37 cellular contexts compared by ENCODE assay signal in genomic region chr14:90880282-90880681, GRCh38.
DNase-seq lines count a peak whose midpoint lies in the region; ATAC-seq, FAIRE-seq and TF ChIP-seq lines count a peak whose summit lies in the region.
"Had no signal": no experiment of that assay in that cellular context is flagged by ENCODE, and none has a peak within 500 bp of the region (broad histone marks: within the 10 kb centered on the region; RNA-seq: fewer than 3 reads in every experiment).

No MANE protein-coding gene starts in this region.

- H3K9me3 ChIP-seq in HEK293 (ENCODE audit: control insufficient read depth, insufficient read depth, low read depth, low read length) (no peaks in the 10 kb centered on the region), K562 (replicated peaks; ENCODE audit: control insufficient read depth, insufficient read depth, low read depth, low read length) (0 out of 2 replicates have a peak, but pooled peaks cover 2% of the 10 kb centered on the region)
- H3K9me3 ChIP-seq: BE2C, Caco-2 had no signal

- H3K4me3 ChIP-seq in HEK293 (ENCODE audit: low read depth, low read length) (no peak overlapping the region), K562 (no peak overlapping the region)
- H3K4me3 ChIP-seq: A549; BLaER1; BLaER1 treated with 17β-estradiol and CSF1 and Interleukin-3, amounts not matched to agents 10 nM and 100 nM had no signal

- no peaks in the 10 kb centered on the region for H3K27me3 ChIP-seq in K562 (ENCODE audit: control insufficient read depth in 2 of 2, insufficient read depth in 2 of 2, low read length in 2 of 2)
- H3K27me3 ChIP-seq: BE2C; BLaER1; BLaER1 treated with 17β-estradiol and CSF1 and Interleukin-3, amounts not matched to agents 10 nM and 100 nM had no signal

- H3K4me1 ChIP-seq in HEK293 (ENCODE audit: control insufficient read depth, insufficient read depth, low read length) (no peaks in the 10 kb centered on the region), K562 (replicated peaks in 1 of 2; ENCODE audit: control insufficient read depth in 2 of 2, insufficient read depth in 2 of 2, low read length in 2 of 2) (no peaks in the 10 kb centered on the region)
- H3K4me1 ChIP-seq: A549; BE2C; BLaER1; BLaER1 treated with 17β-estradiol and CSF1 and Interleukin-3, amounts not matched to agents 10 nM and 100 nM; Caco-2 had no signal

- CTCF ChIA-PET in HEK293 (lab: Yijun Ruan, JAX): no interaction called here
- CTCF ChIA-PET in K562 (lab: Yijun Ruan, JAX; ENCODE audit: low intra/inter-chr PET ratio): no interaction called here

- no peak overlapping the region for H2AFZ ChIP-seq in K562 (ENCODE audit: low read depth, low read length)

- BruUV-seq in K562 (replicated peaks; lab: Mats Ljungman, UMichigan): no TSS peak

- H3K4me1 Mint-ChIP-seq in endothelial cell (ENCODE audit: unreplicated experiment): peaks cover 16% of the 10 kb centered on the region
- H3K4me1 Mint-ChIP-seq: B cell; CD14-positive monocyte; CD8-positive, alpha-beta memory T cell had no signal

- in situ Hi-C loops in K562 (cut with MboI): no loop called here

- H3K9ac ChIP-seq in K562 (ENCODE audit: insufficient read depth in 1 of 2, low read depth in 2 of 2, low read length in 2 of 2): no peak overlapping the region
- H3K9ac ChIP-seq: BLaER1; BLaER1 treated with 17β-estradiol and CSF1 and Interleukin-3, amounts not matched to agents 10 nM and 100 nM had no signal

- no peak for TF ChIP-seq EP300 in K562 (IDR thresholded peaks at IDR 0.05; ENCODE audit: low read length)

- H3K4me3 Mint-ChIP-seq in endothelial cell (ENCODE audit: unreplicated experiment): no peak overlapping the region
- H3K4me3 Mint-ChIP-seq: B cell; CD14-positive monocyte; CD4-positive, alpha-beta memory T cell; CD4-positive, alpha-beta T cell; CD8-positive, alpha-beta memory T cell; CD8-positive, alpha-beta T cell had no signal

- peaks cover 3% of the 10 kb centered on the region for H3K27me3 Mint-ChIP-seq in endothelial cell (ENCODE audit: unreplicated experiment)
- H3K27me3 Mint-ChIP-seq: B cell; CD4-positive, alpha-beta memory T cell; CD4-positive, alpha-beta T cell; CD4-positive, CD25-positive, alpha-beta regulatory T cell; CD8-positive, alpha-beta memory T cell had no signal

- intact Hi-C loops in K562 (cut with micrococcal nuclease): no loop called here

- no peaks in the 10 kb centered on the region for H3K9me1 ChIP-seq in K562 (ENCODE audit: control insufficient read depth, insufficient read depth, low read length)

- H4K20me1 ChIP-seq in K562 (replicated peaks; ENCODE audit: control insufficient read depth, insufficient read depth, low read length): no peaks in the 10 kb centered on the region
- H4K20me1 ChIP-seq: BLaER1; BLaER1 treated with 17β-estradiol and CSF1 and Interleukin-3, amounts not matched to agents 10 nM and 100 nM had no signal

- no peak for TF ChIP-seq RAD21 in K562 (CRISPR knock-in tag; conservative IDR thresholded peaks at IDR 0.05 in 1 of 2, IDR thresholded peaks at IDR 0.05 in 1 of 2)

- H3K36me3 ChIP-seq in HEK293 (ENCODE audit: control insufficient read depth in 2 of 2, insufficient read depth in 1 of 2, low read length in 2 of 2): no peaks in the 10 kb centered on the region; a peak in 1 of 3 replicates
- no peaks in the 10 kb centered on the region for H3K36me3 ChIP-seq in K562 (ENCODE audit: control insufficient read depth, insufficient read depth, low read length)
- H3K36me3 ChIP-seq: BE2C had no signal

- H3K36me3 Mint-ChIP-seq in endothelial cell (ENCODE audit: low read depth, unreplicated experiment): peaks cover 23% of the 10 kb centered on the region

- no peak overlapping the region for H3K4me2 ChIP-seq in K562 (ENCODE audit: insufficient read depth, low read length)
- H3K4me2 ChIP-seq: A549; BLaER1; BLaER1 treated with 17β-estradiol and CSF1 and Interleukin-3, amounts not matched to agents 10 nM and 100 nM had no signal

- WGBS in K562 (ENCODE audit: insufficient coverage, low coverage, missing lambda C conversion rate): 70% methylated on average over 2 of the region's 2 CpGs

- no peaks in the 10 kb centered on the region for H3K9me3 Mint-ChIP-seq in endothelial cell (ENCODE audit: unreplicated experiment)

- H3K79me2 ChIP-seq in K562 (ENCODE audit: control insufficient read depth, insufficient read depth, low read length): no peaks in the 10 kb centered on the region

- no peak overlapping the region for H3K27ac ChIP-seq in HEK293 (ENCODE audit: extremely low read depth, low read depth, low read length)
- no peak overlapping the region for H3K27ac ChIP-seq in K562 (ENCODE audit: extremely low read depth, low read depth, low read length)
- H3K27ac ChIP-seq: 22Rv1; A549; BLaER1; BLaER1 treated with 17β-estradiol and CSF1 and Interleukin-3, amounts not matched to agents 10 nM and 100 nM; C4-2B had no signal

- DNase-seq in GM19239 (ENCODE audit: insufficient read length, low spot score) (no peak), K562 (ENCODE audit: extremely low read depth in 1 of 4, low spot score in 3 of 4) (no peak), endothelial cell (ENCODE audit: low spot score) (no peak), SKM-1 (lab: John Stamatoyannopoulos, UW; ENCODE audit: unreplicated experiment) (no peak), NCI-H526 treated with DMSO at 0.1 percent for 48 hours (lab: John Stamatoyannopoulos, UW) (no peak)
- no peak for DNase-seq in activated CD4-positive, alpha-beta T cell treated with anti-CD3 and anti-CD28 coated beads, Interleukin-2, amount 50 U/mL, for 48 hours
- DNase-seq: 8988T; ACHN; AML-193; BE2C; C1 segment of cervical spinal cord; Caco-2; Calu3; CD4-positive, alpha-beta memory T cell; CD4-positive, alpha-beta T cell; CD4-positive, CD25-positive, alpha-beta regulatory T cell; CD8-positive, alpha-beta memory T cell; CD8-positive, alpha-beta T cell; COR-L47; DMS 273 treated with DMSO at 0.1 percent for 48 hours; DMS153; DMS53; DMS79; DMS79 treated with DMSO at 0.1 percent for 48 hours; DND-41; EL had no signal

- TF ChIP-seq CTCF in HEK293 (tag by site-specific recombination; IDR thresholded peaks at IDR 0.05) (no peak), K562 (IDR thresholded peaks at IDR 0.05 in 2 of 3, conservative IDR thresholded peaks at IDR 0.05 in 1 of 3; ENCODE audit: insufficient read depth in 2 of 3, low read depth in 1 of 3, low read length in 3 of 3) (no peak), endothelial cell (IDR thresholded peaks at IDR 0.05; ENCODE audit: unreplicated experiment) (no peak)

- POLR2A ChIA-PET in HEK293 (lab: Yijun Ruan, JAX): no interaction called here
- POLR2A ChIA-PET in K562 (lab: Yijun Ruan, JAX): no interaction called here

- FAIRE-seq in GM19239 (lab: Jason Lieb, UNC) (peak; percentile 28), K562 (lab: Jason Lieb, UNC) (no peak)
- FAIRE-seq: A204.1, A549, D721Med had no signal

- H3K27ac Mint-ChIP-seq in endothelial cell (ENCODE audit: unreplicated experiment): peak overlapping the region; percentile 1
- H3K27ac Mint-ChIP-seq: B cell; CD4-positive, alpha-beta T cell; CD4-positive, CD25-positive, alpha-beta regulatory T cell; CD8-positive, alpha-beta memory T cell; CD8-positive, alpha-beta T cell had no signal

- ATAC-seq in K562 (no peak), GM18858 (IDR thresholded peaks at IDR 0.05; ENCODE audit: unreplicated experiment) (no peak)
- ATAC-seq: A549; CD8-positive, alpha-beta T cell had no signal

- no peak for TF ChIP-seq POLR2A in K562 (conservative IDR thresholded peaks at IDR 0.05)

TF ChIP-seq in HEK293, 187 proteins besides CTCF, POLR2A, EP300 and RAD21:
- TF ChIP-seq, protein P1, sequence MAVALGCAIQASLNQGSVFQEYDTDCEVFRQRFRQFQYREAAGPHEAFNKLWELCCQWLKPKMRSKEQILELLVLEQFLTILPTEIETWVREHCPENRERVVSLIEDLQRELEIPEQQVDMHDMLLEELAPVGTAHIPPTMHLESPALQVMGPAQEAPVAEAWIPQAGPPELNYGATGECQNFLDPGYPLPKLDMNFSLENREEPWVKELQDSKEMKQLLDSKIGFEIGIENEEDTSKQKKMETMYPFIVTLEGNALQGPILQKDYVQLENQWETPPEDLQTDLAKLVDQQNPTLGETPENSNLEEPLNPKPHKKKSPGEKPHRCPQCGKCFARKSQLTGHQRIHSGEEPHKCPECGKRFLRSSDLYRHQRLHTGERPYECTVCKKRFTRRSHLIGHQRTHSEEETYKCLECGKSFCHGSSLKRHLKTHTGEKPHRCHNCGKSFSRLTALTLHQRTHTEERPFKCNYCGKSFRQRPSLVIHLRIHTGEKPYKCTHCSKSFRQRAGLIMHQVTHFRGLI (tag by site-specific recombination; IDR thresholded peaks at IDR 0.05): no peak
- TF ChIP-seq HOXC10 (CRISPR knock-in tag; IDR thresholded peaks at IDR 0.05) (no peak), OVOL3 (tag by site-specific recombination; IDR thresholded peaks at IDR 0.05) (no peak), ZNF146 (tag by site-specific recombination; IDR thresholded peaks at IDR 0.05) (peak; percentile 75)

TF ChIP-seq in K562, 482 proteins besides CTCF, POLR2A, EP300 and RAD21:
- no peak for TF ChIP-seq HLTF (IDR thresholded peaks at IDR 0.05)
- peak; percentile 53 for TF ChIP-seq ZNF146 (CRISPR knock-in tag; IDR thresholded peaks at IDR 0.05; ENCODE audit: unreplicated experiment)
